Comparison of ENCODE assay signal across 30 cellular contexts in genomic region chr13:105069106-105069505, GRCh38.
"Had no signal": no experiment of that assay in that cellular context is flagged by ENCODE, and none has a peak within 500 bp of the region (broad histone marks: within the 10 kb centered on the region; RNA-seq: fewer than 3 reads in every experiment).

No MANE protein-coding gene starts in this region.

- H3K4me1 ChIP-seq: adrenal gland, ascending aorta, breast epithelium, colonic mucosa, foreskin keratinocyte, gastrocnemius medialis had no signal

- DNase-seq: activated B cell treated with CpG ODN at 0.5 μM for 24 hours; activated CD4-positive, alpha-beta T cell treated with anti-CD3 and anti-CD28 coated beads for 48 hours; activated CD4-positive, alpha-beta T cell treated with anti-CD3 and anti-CD28 coated beads, Interleukin-2, amount 50 U/mL, for 1 hour; activated CD4-positive, alpha-beta T cell treated with anti-CD3 and anti-CD28 coated beads, Interleukin-2, amount 50 U/mL, for 48 hours; activated CD8-positive, alpha-beta memory T cell treated with anti-CD3 and anti-CD28 coated beads for 24 hours; activated CD8-positive, alpha-beta T cell treated with anti-CD3 and anti-CD28 coated beads for 36 hours; activated effector memory CD4-positive, alpha-beta T cell treated with Interleukin-2 at 50 U/mL for 16 hours; activated gamma-delta T cell treated with Interleukin-2 at 50 U/mL for 16 hours; activated naive CD4-positive, alpha-beta T cell treated with anti-CD3 and anti-CD28 coated beads, Interleukin-2, amount 50 U/mL, for 16 hours; activated naive CD4-positive, alpha-beta T cell treated with Interleukin-2 at 50 U/mL for 16 hours; activated T-cell treated with anti-CD3 and anti-CD28 coated beads, Interleukin-2, amount 50 U/mL, for 4 hours; adrenal gland; colonic mucosa; effector CD8-positive, alpha-beta T cell; gastrocnemius medialis; glutamatergic neuron; heart left ventricle; hypothalamus; T1000; WERI-Rb-1 had no signal

- H3K27me3 Mint-ChIP-seq: activated B cell treated with CpG ODN at 0.5 μM for 24 hours; activated CD8-positive, alpha-beta T cell treated with anti-CD3 and anti-CD28 coated beads for 36 hours; activated naive CD8-positive, alpha-beta T cell; brain; central memory CD8-positive, alpha-beta T cell had no signal

- H3K4me3 Mint-ChIP-seq: activated B cell treated with CpG ODN at 0.5 μM for 24 hours; activated CD8-positive, alpha-beta T cell treated with anti-CD3 and anti-CD28 coated beads for 36 hours; activated naive CD8-positive, alpha-beta T cell; activated T-cell treated with anti-CD3 and anti-CD28 coated beads, Interleukin-2, amount 50 U/mL, for 4 hours; activated T-helper 17 cell treated with anti-CD3 and anti-CD28 coated beads, Interleukin-2, amount 50 U/mL, for 72 hours; brain; central memory CD8-positive, alpha-beta T cell; T-helper 1 cell treated with Interleukin-12 subunit alpha and Interleukin-12 subunit beta and Interleukin-4 antibody, amounts not matched to agents 30 μg/mL and 1 μg/mL, for 36 hours; T-helper 2 cell treated with Interferon-gamma antibody and Interleukin-4, amounts not matched to agents 5 μg/mL and 100 μg/mL, for 36 hours had no signal

- H3K9me3 ChIP-seq: colonic mucosa, gastrocnemius medialis had no signal

- H3K36me3 Mint-ChIP-seq: activated naive CD8-positive, alpha-beta T cell; brain had no signal

- H3K4me3 ChIP-seq: adrenal gland, ascending aorta, breast epithelium, colonic mucosa, gastrocnemius medialis, heart left ventricle had no signal

- H3K9me3 Mint-ChIP-seq: activated B cell treated with CpG ODN at 0.5 μM for 24 hours; activated T-cell treated with anti-CD3 and anti-CD28 coated beads, Interleukin-2, amount 50 U/mL, for 4 hours; activated T-helper 17 cell treated with anti-CD3 and anti-CD28 coated beads, Interleukin-2, amount 50 U/mL, for 72 hours; central memory CD8-positive, alpha-beta T cell; T-helper 1 cell treated with Interleukin-12 subunit alpha and Interleukin-12 subunit beta and Interleukin-4 antibody, amounts not matched to agents 30 μg/mL and 1 μg/mL, for 36 hours; T-helper 2 cell treated with Interferon-gamma antibody and Interleukin-4, amounts not matched to agents 5 μg/mL and 100 μg/mL, for 36 hours had no signal

- H3K27ac Mint-ChIP-seq: activated B cell treated with CpG ODN at 0.5 μM for 24 hours; activated CD8-positive, alpha-beta T cell treated with anti-CD3 and anti-CD28 coated beads for 36 hours; activated naive CD8-positive, alpha-beta T cell; activated T-helper 17 cell treated with anti-CD3 and anti-CD28 coated beads, Interleukin-2, amount 50 U/mL, for 72 hours; brain; T-helper 1 cell treated with Interleukin-12 subunit alpha and Interleukin-12 subunit beta and Interleukin-4 antibody, amounts not matched to agents 30 μg/mL and 1 μg/mL, for 36 hours; T-helper 2 cell treated with Interferon-gamma antibody and Interleukin-4, amounts not matched to agents 5 μg/mL and 100 μg/mL, for 36 hours had no signal

- H3K27me3 ChIP-seq: adrenal gland, ascending aorta, breast epithelium, colonic mucosa, foreskin keratinocyte, gastrocnemius medialis, heart left ventricle had no signal

- H3K36me3 ChIP-seq: adrenal gland, ascending aorta, breast epithelium, colonic mucosa, gastrocnemius medialis, heart left ventricle, WERI-Rb-1 had no signal

- ATAC-seq: activated CD4-positive, CD25-positive, alpha-beta regulatory T cell treated with anti-CD3 and anti-CD28 coated beads, Interleukin-2, amount 50 U/mL, for 24 hours; activated CD8-positive, alpha-beta T cell treated with anti-CD3 and anti-CD28 coated beads for 36 hours; activated T-cell treated with anti-CD3 and anti-CD28 coated beads, Interleukin-2, amount 50 U/mL, for 4 hours; activated T-helper 17 cell treated with anti-CD3 and anti-CD28 coated beads, Interleukin-2, amount 50 U/mL, for 72 hours; foreskin keratinocyte; gastrocnemius medialis; heart left ventricle had no signal

- H3K4me1 Mint-ChIP-seq: activated B cell treated with CpG ODN at 0.5 μM for 24 hours; activated T-helper 17 cell treated with anti-CD3 and anti-CD28 coated beads, Interleukin-2, amount 50 U/mL, for 72 hours; central memory CD8-positive, alpha-beta T cell had no signal
